In genomic region chr2:148814143-148814852, GRCh38 we compare ENCODE assay signal across 9 cellular contexts.
DNase-seq lines count a peak whose midpoint lies in the region; ATAC-seq and TF ChIP-seq lines count a peak whose summit lies in the region.
"Had no signal": no experiment of that assay in that cellular context is flagged by ENCODE, and none has a peak within 500 bp of the region (broad histone marks: within the 10 kb centered on the region; RNA-seq: fewer than 3 reads in every experiment).

No MANE protein-coding gene starts in this region.

- ATAC-seq in GM19455 (IDR thresholded peaks at IDR 0.05; ENCODE audit: unreplicated experiment) (peak; percentile 13), HG02588 (IDR thresholded peaks at IDR 0.05; ENCODE audit: unreplicated experiment) (no peak)
- ATAC-seq in stimulated activated memory B cell treated with anti-CD40 and anti-IgM and Interleukin-4, amounts not matched to agents 10 μg/mL and 1 μg/mL and 100 μg/mL, for 72 hours = peak; percentile 1

- DNase-seq in MG63 = peak; percentile 41
- DNase-seq in endothelial cell (ENCODE audit: low spot score) = no peak
- DNase-seq in midbrain (lab: John Stamatoyannopoulos, UW) = no peak
- no peak for DNase-seq in SK-N-DZ (ENCODE audit: low spot score)
- DNase-seq: Right ventricle myocardium superior had no signal

- H3K27me3 Mint-ChIP-seq in endothelial cell (ENCODE audit: unreplicated experiment) = no peaks in the 10 kb centered on the region
- H3K27me3 Mint-ChIP-seq in stimulated activated memory B cell treated with anti-CD40 and anti-IgM and Interleukin-4, amounts not matched to agents 10 μg/mL and 1 μg/mL and 100 μg/mL, for 72 hours = peaks cover 11% of the 10 kb centered on the region

- H3K4me3 Mint-ChIP-seq in endothelial cell (ENCODE audit: unreplicated experiment) = no peak overlapping the region
- peak overlapping the region; percentile 30 for H3K4me3 Mint-ChIP-seq in stimulated activated memory B cell treated with anti-CD40 and anti-IgM and Interleukin-4, amounts not matched to agents 10 μg/mL and 1 μg/mL and 100 μg/mL, for 72 hours
- H3K4me3 Mint-ChIP-seq: dendritic cell treated with granulocyte-macrophage colony-stimulating factor and Interleukin-4, amounts not matched to agents 40 ng/mL and 50 ng/mL, for 4 days had no signal

- H3K27ac Mint-ChIP-seq in endothelial cell (ENCODE audit: unreplicated experiment) = peak overlapping the region; percentile 68
- H3K27ac Mint-ChIP-seq in stimulated activated memory B cell treated with anti-CD40 and anti-IgM and Interleukin-4, amounts not matched to agents 10 μg/mL and 1 μg/mL and 100 μg/mL, for 72 hours = peak overlapping the region; percentile 71
- H3K27ac Mint-ChIP-seq: dendritic cell treated with granulocyte-macrophage colony-stimulating factor and Interleukin-4, amounts not matched to agents 40 ng/mL and 50 ng/mL, for 4 days had no signal

- no peaks in the 10 kb centered on the region for H3K36me3 ChIP-seq in MG63

- H3K36me3 Mint-ChIP-seq in endothelial cell (ENCODE audit: low read depth, unreplicated experiment) = no peaks in the 10 kb centered on the region
- no peaks in the 10 kb centered on the region for H3K36me3 Mint-ChIP-seq in stimulated activated memory B cell treated with anti-CD40 and anti-IgM and Interleukin-4, amounts not matched to agents 10 μg/mL and 1 μg/mL and 100 μg/mL, for 72 hours

- H3K27me3 ChIP-seq in MG63 = peaks cover 13% of the 10 kb centered on the region

- TF ChIP-seq CTCF in endothelial cell (IDR thresholded peaks at IDR 0.05; ENCODE audit: unreplicated experiment) = no peak

- no peaks in the 10 kb centered on the region for H3K9me3 ChIP-seq in MG63

- H3K4me1 Mint-ChIP-seq in endothelial cell (ENCODE audit: unreplicated experiment) = peaks cover 6% of the 10 kb centered on the region
- peaks cover 33% of the 10 kb centered on the region for H3K4me1 Mint-ChIP-seq in stimulated activated memory B cell treated with anti-CD40 and anti-IgM and Interleukin-4, amounts not matched to agents 10 μg/mL and 1 μg/mL and 100 μg/mL, for 72 hours

- H3K9me3 Mint-ChIP-seq in endothelial cell (ENCODE audit: unreplicated experiment) = no peaks in the 10 kb centered on the region
- no peaks in the 10 kb centered on the region for H3K9me3 Mint-ChIP-seq in stimulated activated memory B cell treated with anti-CD40 and anti-IgM and Interleukin-4, amounts not matched to agents 10 μg/mL and 1 μg/mL and 100 μg/mL, for 72 hours
- H3K9me3 Mint-ChIP-seq: dendritic cell treated with granulocyte-macrophage colony-stimulating factor and Interleukin-4, amounts not matched to agents 40 ng/mL and 50 ng/mL, for 4 days had no signal

- H3K4me3 ChIP-seq in MG63 = no peak overlapping the region
